ENCODE assay signal across 11 cellular contexts in genomic region chr4:143642611-143643010, GRCh38. TPM values are rescaled to one million over a fixed set of nuclear protein-coding genes. Genes with fewer than 3 reads are reported as not detected.
"Had no signal": no experiment of that assay in that cellular context is flagged by ENCODE, and none has a peak within 500 bp of the region (broad histone marks: within the 10 kb centered on the region; RNA-seq: fewer than 3 reads in every experiment).

No MANE protein-coding gene starts in this region.

- H3K9ac ChIP-seq: GM23248 had no signal

- ATAC-seq: HCT116, HepG2 had no signal

- H3K27ac ChIP-seq: GM23248, HL-60 had no signal

- H3K9me3 ChIP-seq: HAP-1 had no signal

- H3K36me3 ChIP-seq: HAP-1 had no signal

- H3K4me1 ChIP-seq: HAP-1 had no signal

- FAIRE-seq: HepG2 had no signal

- H2AFZ ChIP-seq: GM23248 had no signal

- DNase-seq: GM23248, GOT3, H7, HFFc6, KBM-7 had no signal

- H3K4me3 ChIP-seq: GM23248, HAP-1 had no signal

RNA-seq across cellular contexts. Expression of gene FREM3, which starts 57.9 kb away (rescaled TPM):
- total RNA-seq: GM23248, H4, H7, HepG2, HFFc6, HT1080 had no signal
- polyA plus RNA-seq: GM23248, HepG2 had no signal
